ENCODE assay signal across 8 cellular contexts in the genomic region with DNA sequence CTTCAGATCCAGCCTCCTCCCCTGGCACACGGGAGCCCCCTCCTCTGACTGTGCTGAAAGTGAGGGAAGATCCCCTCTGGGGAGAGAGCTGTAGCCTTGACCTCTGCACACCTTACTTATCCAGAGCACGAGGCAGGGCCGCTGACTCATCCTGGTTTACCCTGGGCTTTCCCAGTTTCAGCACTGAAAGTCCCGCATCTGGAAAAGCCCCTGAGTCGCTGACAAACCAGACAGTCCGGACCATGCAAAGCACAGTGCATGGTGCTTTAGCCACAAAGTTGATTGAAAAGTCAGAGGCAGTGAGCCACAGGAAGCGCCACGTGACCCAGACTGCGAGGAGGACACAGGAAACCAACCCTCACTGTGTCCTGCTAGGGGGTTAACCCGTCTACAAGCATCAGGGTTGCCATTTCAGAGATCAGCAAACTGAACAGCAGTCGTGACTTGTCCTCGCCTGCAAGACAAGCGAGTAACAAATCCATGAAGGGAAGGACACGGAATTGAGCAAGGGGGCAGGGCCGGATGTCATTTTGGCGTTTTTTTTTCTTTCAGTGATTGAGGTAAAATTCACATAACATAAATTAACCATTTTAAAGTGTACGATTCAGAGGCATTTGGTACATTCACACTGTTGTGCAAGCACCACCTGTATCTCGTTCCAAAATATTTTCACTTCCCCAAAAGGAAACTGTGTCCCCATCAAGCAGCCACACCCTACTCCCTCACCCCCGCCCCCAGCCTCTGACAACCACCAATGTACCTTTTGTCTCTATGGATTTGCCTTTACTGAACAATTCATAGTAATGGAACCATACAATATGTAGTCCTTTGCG. TPM values are rescaled to one million over a fixed set of nuclear protein-coding genes. Genes with fewer than 3 reads are reported as not detected.
DNase-seq lines count a peak whose midpoint lies in the region; FAIRE-seq and TF ChIP-seq lines count a peak whose summit lies in the region.

No MANE protein-coding gene starts in this region.

- no peak overlapping the region for H2BK120ac ChIP-seq in H9 (ENCODE audit: low read depth, low read length, poor library complexity, severe bottlenecking)

- peaks cover 2% of the 10 kb centered on the region; the same call in 1 of the 2 replicates for H3K27me3 Mint-ChIP-seq in H9 (ENCODE audit: low read depth)
- peaks cover 8% of the 10 kb centered on the region for H3K27me3 Mint-ChIP-seq in activated CD4-positive, alpha-beta memory T cell treated with anti-CD3 and anti-CD28 coated beads for 36 hours

- H3K4ac ChIP-seq in H9 (ENCODE audit: low read depth, low read length), result no peak overlapping the region

- DNase-seq in GF-D8 (lab: John Stamatoyannopoulos, UW) (peak; percentile 56), H9 (peak; percentile 45), MM.1S (peak; percentile 97), epithelial cell of prostate (ENCODE audit: low read depth, low spot score) (peak; percentile 90), non-pigmented ciliary epithelial cell (ENCODE audit: low read depth) (peak; percentile 55), tibial artery (peak; percentile 71 to 76), D721Med (ENCODE audit: insufficient read length, low spot score) (no peak)
- DNase-seq in activated CD4-positive, alpha-beta memory T cell treated with anti-CD3 and anti-CD28 coated beads for 36 hours, result peak; percentile 91

- H3F3A ChIP-seq in MM.1S (ENCODE audit: insufficient read depth, low read length), result peaks cover 35% of the 10 kb centered on the region

- H3K14ac ChIP-seq in H9 (ENCODE audit: insufficient read depth, low read length), result 0 out of 2 replicates have a peak overlapping the region, but pooled peaks have one; percentile 30

- TF ChIP-seq CTCF in H9 (conservative IDR thresholded peaks at IDR 0.05), result no peak
- TF ChIP-seq CTCF in MM.1S (IDR thresholded peaks at IDR 0.05; ENCODE audit: low read length), result no peak
- TF ChIP-seq CTCF in tibial artery (IDR thresholded peaks at IDR 0.05), result no peak
- TF ChIP-seq CTCF in D721Med (IDR thresholded peaks at IDR 0.05; ENCODE audit: insufficient read depth, missing control alignments), result no peak

- no peak overlapping the region for H4K5ac ChIP-seq in H9 (ENCODE audit: insufficient read length, low read depth, low read length)

- H3T11ph ChIP-seq in H9 (ENCODE audit: low read length), result no peak overlapping the region

- no peak overlapping the region for H3K23ac ChIP-seq in H9 (ENCODE audit: insufficient read length, low read depth, low read length)

- no peaks in the 10 kb centered on the region for H3K9me2 ChIP-seq in MM.1S (replicated peaks; ENCODE audit: insufficient read depth, low read length)

- intact Hi-C loops in activated CD4-positive, alpha-beta memory T cell treated with anti-CD3 and anti-CD28 coated beads for 36 hours (cut with micrococcal nuclease), result loop anchor here (1.0 to 5.0 kb wide), 8 partner anchors 21 to 450 kb away; a partner anchor contains a TSS
- intact Hi-C loops in tibial artery (cut with DNase I; ENCODE audit: low total_unique reads), result no loop called here

- no peak overlapping the region for H3K27ac ChIP-seq in H9 (ENCODE audit: insufficient read length, low read depth, low read length)
- H3K27ac ChIP-seq in MM.1S (ENCODE audit: low read length), result peak overlapping the region; percentile 87
- peak overlapping the region; percentile 100 for H3K27ac ChIP-seq in epithelial cell of prostate
- H3K27ac ChIP-seq in tibial artery, result peak overlapping the region; percentile 43 to 44

- H3K4me3 Mint-ChIP-seq in H9, result no peak overlapping the region
- H3K4me3 Mint-ChIP-seq in activated CD4-positive, alpha-beta memory T cell treated with anti-CD3 and anti-CD28 coated beads for 36 hours, result peak overlapping the region; percentile 60

- no peak overlapping the region for H2BK12ac ChIP-seq in H9 (ENCODE audit: insufficient read length, low read depth, low read length)

- H2BK15ac ChIP-seq in H9 (ENCODE audit: low read depth, low read length), result no peak overlapping the region

- H4K8ac ChIP-seq in H9 (replicated peaks; ENCODE audit: insufficient read length, low read depth, low read length), result no peak overlapping the region

- H3K36me3 ChIP-seq in MM.1S (replicated peaks; ENCODE audit: insufficient read depth, low read length), result no peaks in the 10 kb centered on the region
- no peaks in the 10 kb centered on the region for H3K36me3 ChIP-seq in tibial artery

- no peaks in the 10 kb centered on the region for H3K9me3 ChIP-seq in H9 (ENCODE audit: control insufficient read depth, low read depth, low read length)
- no peaks in the 10 kb centered on the region for H3K9me3 ChIP-seq in MM.1S (replicated peaks; ENCODE audit: insufficient read depth, low read length)
- H3K9me3 ChIP-seq in tibial artery, result no peaks in the 10 kb centered on the region

- H3K79me2 ChIP-seq in H9 (ENCODE audit: insufficient read depth, low read length) (no peaks in the 10 kb centered on the region), MM.1S (ENCODE audit: low read length) (no peaks in the 10 kb centered on the region)

- no peak overlapping the region for H2BK5ac ChIP-seq in H9 (ENCODE audit: insufficient read length, low read length)

- H3K27ac Mint-ChIP-seq in H9, result 0 out of 7 replicates have a peak overlapping the region, but pooled peaks of 1 of the 3 experiments have one; percentile 36
- peak overlapping the region; percentile 58 for H3K27ac Mint-ChIP-seq in activated CD4-positive, alpha-beta memory T cell treated with anti-CD3 and anti-CD28 coated beads for 36 hours

- H3K4me1 Mint-ChIP-seq in H9, result peaks cover 2 to 7% of the 10 kb centered on the region in 2 experiments; a peak in 2 of 4 replicates
- peaks cover 62% of the 10 kb centered on the region for H3K4me1 Mint-ChIP-seq in activated CD4-positive, alpha-beta memory T cell treated with anti-CD3 and anti-CD28 coated beads for 36 hours (ENCODE audit: low read depth)

- no peaks in the 10 kb centered on the region for H3K36me3 Mint-ChIP-seq in H9 (ENCODE audit: insufficient read depth in 1 of 3, low read depth in 3 of 3)
- H3K36me3 Mint-ChIP-seq in activated CD4-positive, alpha-beta memory T cell treated with anti-CD3 and anti-CD28 coated beads for 36 hours, result no peaks in the 10 kb centered on the region

- H3K4me2 ChIP-seq in H9 (ENCODE audit: insufficient read depth, insufficient read length, low read length) (no peak overlapping the region), MM.1S (ENCODE audit: low read depth, low read length) (peak overlapping the region; percentile 83)

- H2AFZ ChIP-seq in H9 (ENCODE audit: low read length), result no peak overlapping the region
- H2AFZ ChIP-seq in MM.1S (ENCODE audit: low read length), result peak overlapping the region; percentile 43

- H3K4me3 ChIP-seq in MM.1S (ENCODE audit: low read length), result peak overlapping the region; percentile 57
- H3K4me3 ChIP-seq in tibial artery, result peak overlapping the region; percentile 20 to 21

- H3K79me1 ChIP-seq in H9 (ENCODE audit: insufficient read depth, low read depth, low read length, poor library complexity, severe bottlenecking), result no peaks in the 10 kb centered on the region

- H3K9ac ChIP-seq in H9 (ENCODE audit: extremely low read depth, insufficient read length, low read length), result no peak overlapping the region
- H3K9ac ChIP-seq in MM.1S (ENCODE audit: low read length), result peak overlapping the region; percentile 39

- no peak overlapping the region for H3K18ac ChIP-seq in H9 (ENCODE audit: insufficient read length, low read depth, low read length)

- POLR2A ChIA-PET in activated CD4-positive, alpha-beta memory T cell treated with anti-CD3 and anti-CD28 coated beads for 36 hours (lab: Charles Lee), result no interaction called here

- CTCF ChIA-PET in activated CD4-positive, alpha-beta memory T cell treated with anti-CD3 and anti-CD28 coated beads for 36 hours (lab: Charles Lee), result interaction anchor here (0.6 to 1.7 kb wide), 3 partner anchors 22 to 715 kb away, joined by 3 to 7 read pairs (median 3); no protein-coding TSS in a partner anchor

- no peak overlapping the region for H2BK20ac ChIP-seq in H9 (ENCODE audit: low read depth, low read length, poor library complexity, severe bottlenecking)

- H4K20me1 ChIP-seq in H9 (ENCODE audit: control insufficient read depth, insufficient read depth, insufficient read length) (no peaks in the 10 kb centered on the region), MM.1S (ENCODE audit: insufficient read depth, low read length) (no peaks in the 10 kb centered on the region)

- H2AK5ac ChIP-seq in H9 (ENCODE audit: insufficient read length, low read length), result no peak overlapping the region

- WGBS in H9 (ENCODE audit: extremely low coverage, insufficient read length, low lambda C conversion rate), result no CpG with 5 or more reads among the region's 20 CpGs

- no peaks in the 10 kb centered on the region; a peak in 1 of 5 replicates for H3K9me3 Mint-ChIP-seq in H9
- H3K9me3 Mint-ChIP-seq in activated CD4-positive, alpha-beta memory T cell treated with anti-CD3 and anti-CD28 coated beads for 36 hours, result no peaks in the 10 kb centered on the region

- H3K56ac ChIP-seq in H9 (ENCODE audit: insufficient read length, low read depth, low read length), result no peak overlapping the region

- no peaks in the 10 kb centered on the region; the same call in 1 of the 2 replicates for H3K4me1 ChIP-seq in H9 (ENCODE audit: insufficient read depth, low read length)
- peaks cover 33% of the 10 kb centered on the region for H3K4me1 ChIP-seq in MM.1S (ENCODE audit: low read length)
- H3K4me1 ChIP-seq in tibial artery, result peaks cover 0 to 35% (median 25%) of the 10 kb centered on the region in 4 donors

- H3K23me2 ChIP-seq in H9 (ENCODE audit: insufficient read length, low read depth, low read length, poor library complexity, severe bottlenecking), result no peaks in the 10 kb centered on the region

- no peaks in the 10 kb centered on the region for H3K27me3 ChIP-seq in H9 (ENCODE audit: insufficient read depth, low read length)
- no peaks in the 10 kb centered on the region for H3K27me3 ChIP-seq in MM.1S (replicated peaks; ENCODE audit: insufficient read depth, low read length)
- H3K27me3 ChIP-seq in tibial artery, result no peaks in the 10 kb centered on the region

- no peak for FAIRE-seq in D721Med (lab: Jason Lieb, UNC)

- H4K91ac ChIP-seq in H9 (ENCODE audit: insufficient read length, low read depth, low read length), result no peak overlapping the region

RNA-seq across cellular contexts. Expression of a gene that starts 19.9 kb away (rescaled TPM):
- 44.1 and 46.1 TPM in 2 replicates for total RNA-seq in H9 (2021)
- total RNA-seq in activated CD4-positive, alpha-beta memory T cell treated with anti-CD3 and anti-CD28 coated beads for 36 hours, result 10 to 100 TPM; 14.3 to 17.0 TPM

RNA-seq across cellular contexts. Expression of a gene that starts 58.5 kb away (rescaled TPM):
- total RNA-seq in H9 (2021), result 14.2 and 15.8 TPM in 2 replicates
- 10 to 100 TPM; 28.0 to 32.0 TPM for total RNA-seq in activated CD4-positive, alpha-beta memory T cell treated with anti-CD3 and anti-CD28 coated beads for 36 hours
